13 cellular contexts compared by ENCODE assay signal in the genomic region with DNA sequence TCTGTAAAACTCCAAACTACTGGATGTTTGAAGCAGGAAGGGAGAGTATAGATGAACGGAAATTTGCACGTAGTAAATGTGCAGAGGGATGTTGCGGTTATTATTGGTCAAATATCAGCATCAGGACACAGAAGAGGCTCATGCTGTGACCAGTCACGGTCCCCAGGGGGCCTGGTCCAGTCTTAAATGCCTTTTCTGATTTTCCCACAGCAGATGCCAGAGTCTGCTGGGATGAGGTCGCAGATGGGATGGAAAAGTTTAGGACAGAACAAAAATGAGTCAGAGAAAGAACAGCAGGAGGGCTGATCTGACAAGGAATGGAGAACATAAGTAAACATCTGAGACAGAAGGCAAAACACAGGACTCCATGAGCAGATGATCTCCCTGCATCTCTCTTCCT. TPM values are rescaled to one million over a fixed set of nuclear protein-coding genes. Genes with fewer than 3 reads are reported as not detected.
DNase-seq lines count a peak whose midpoint lies in the region; ATAC-seq and TF ChIP-seq lines count a peak whose summit lies in the region.
"Had no signal": no experiment of that assay in that cellular context is flagged by ENCODE, and none has a peak within 500 bp of the region (broad histone marks: within the 10 kb centered on the region; RNA-seq: fewer than 3 reads in every experiment).

No MANE protein-coding gene starts in this region.

- TF ChIP-seq CTCF in glutamatergic neuron (IDR thresholded peaks at IDR 0.05; ENCODE audit: partially characterized antibody, unreplicated experiment): no peak

- H3K4me3 Mint-ChIP-seq in T-cell (peak overlapping the region in 1 of 3 donors; percentile 35), glutamatergic neuron (ENCODE audit: unreplicated experiment) (peak overlapping the region; percentile 21)

- H3K9me3 Mint-ChIP-seq in T-cell: peaks cover 0 to 9% (median 0%) of the 10 kb centered on the region in 3 donors
- peaks cover 9% of the 10 kb centered on the region for H3K9me3 Mint-ChIP-seq in glutamatergic neuron (ENCODE audit: unreplicated experiment)

- ATAC-seq in left ventricle myocardium superior (peak; percentile 56), Right ventricle myocardium inferior (no peak), T-cell (replicated peaks in 1 of 4) (no peak)
- ATAC-seq: activated CD4-positive, CD25-positive, alpha-beta regulatory T cell treated with anti-CD3 and anti-CD28 coated beads, Interleukin-2, amount 50 U/mL, for 24 hours; lower lobe of right lung had no signal

- H3K4me1 Mint-ChIP-seq in T-cell (peaks cover 92 to 96% (median 95%) of the 10 kb centered on the region in 3 donors), glutamatergic neuron (ENCODE audit: low read depth, unreplicated experiment) (peaks cover 12% of the 10 kb centered on the region)

- H3K27ac Mint-ChIP-seq in T-cell (peak overlapping the region; percentile 93 to 98), glutamatergic neuron (ENCODE audit: unreplicated experiment) (peak overlapping the region; percentile 41)

- peak; percentile 55 for DNase-seq in left ventricle myocardium superior
- DNase-seq in Right ventricle myocardium inferior (ENCODE audit: missing footprints): no peak
- no peak for DNase-seq in T-cell
- peak; percentile 52 for DNase-seq in glutamatergic neuron
- DNase-seq in HT-29 (ENCODE audit: low spot score): no peak
- DNase-seq in LoVo (ENCODE audit: low spot score): no peak
- no peak for DNase-seq in NCI-H1092 (lab: John Stamatoyannopoulos, UW)
- DNase-seq in HK-2 (ENCODE audit: unreplicated experiment): no peak
- DNase-seq: hypothalamus, lower lobe of right lung had no signal

- H3K36me3 Mint-ChIP-seq in T-cell (peaks cover 17% of the 10 kb centered on the region), glutamatergic neuron (ENCODE audit: unreplicated experiment) (peaks cover 8% of the 10 kb centered on the region)

- POLR2A ChIA-PET in T-cell (lab: Charles Lee): no interaction called here

- H3K27me3 Mint-ChIP-seq in T-cell: no peaks in the 10 kb centered on the region
- peaks cover 5% of the 10 kb centered on the region for H3K27me3 Mint-ChIP-seq in glutamatergic neuron (ENCODE audit: unreplicated experiment)

- CTCF ChIA-PET in T-cell (lab: Charles Lee): no interaction called here

- intact Hi-C loops in left ventricle myocardium superior (cut with micrococcal nuclease): no loop called here
- intact Hi-C loops in Right ventricle myocardium inferior (cut with DNase I): no loop called here

RNA-seq across cellular contexts. Expression of a gene that starts 11.7 kb away (rescaled TPM):
- total RNA-seq in left ventricle myocardium superior (0.20 TPM), Right ventricle myocardium inferior (not detected), T-cell (10 to 100 TPM; 25.4 to 59.5 (median 28.6) TPM), glutamatergic neuron (ENCODE audit: unreplicated experiment) (not detected)
- total RNA-seq in HT-29 (2014; rRNA removed; shearing (Covaris generic)): not detected in 2 replicates
- total RNA-seq: epithelial cell of proximal tubule, H1 had no signal

RNA-seq across cellular contexts. Expression of a gene that starts 49.5 kb away (rescaled TPM):
- total RNA-seq in left ventricle myocardium superior: 0.82 TPM
- total RNA-seq in Right ventricle myocardium inferior: 0.68 TPM
- 1 to 10 TPM in 4 of 5 donors, under 1 TPM in 1; 0.62 to 6.2 (median 3.1) TPM for total RNA-seq in T-cell
- not detected for total RNA-seq in glutamatergic neuron (ENCODE audit: unreplicated experiment)
- 0.47 TPM in 1 of 2 replicates, not detected in the other for total RNA-seq in HT-29 (2014; rRNA removed; shearing (Covaris generic))

Comparison
In these comparisons a context has a peak if more than half of its experiments do, and no peak if none do; other contexts are left out.
1. DNase-seq: peak in left ventricle myocardium superior (single experiment) and glutamatergic neuron (single experiment); none in Right ventricle myocardium inferior (single experiment), T-cell (0 of 34), HT-29 (single experiment), LoVo (single experiment), NCI-H1092 (single experiment) and HK-2 (single experiment).
2. RNA of a gene that starts 11.7 kb away (total RNA-seq): 25.4 to 59.5 TPM in T-cell; 0.20 TPM in left ventricle myocardium superior (single experiment), not detected in Right ventricle myocardium inferior (single experiment), not detected in glutamatergic neuron (single experiment) and not detected in HT-29; every median in the first group is over 10 times any median in the second.